Comparison of ENCODE assay signal across 8 cellular contexts in genomic region chr6:36443951-36444428, GRCh38. TPM values are rescaled to one million over a fixed set of nuclear protein-coding genes. Genes with fewer than 3 reads are reported as not detected.
A peak's percentile ranks its signal among the peaks of the same experiment; 100 is the strongest.
DNase-seq lines count a peak whose midpoint lies in the region; ATAC-seq, FAIRE-seq and TF ChIP-seq lines count a peak whose summit lies in the region.

No MANE protein-coding gene starts in this region.

- no peaks in the 10 kb centered on the region for H3K27me3 ChIP-seq in heart right ventricle

- ATAC-seq in heart right ventricle = no peak
- ATAC-seq in Right ventricle myocardium inferior = no peak
- ATAC-seq in HG02610 (IDR thresholded peaks at IDR 0.05; ENCODE audit: unreplicated experiment) = no peak

- peak overlapping the region in 9 of 10 donors; percentile 97 to 100 (median 99) for H3K27ac ChIP-seq in heart right ventricle
- peak overlapping the region; percentile 93 for H3K27ac ChIP-seq in caudate nucleus (ENCODE audit: low read depth, low read length)

- no peak for FAIRE-seq in urothelium cell line (lab: Jason Lieb, UNC)

- H3K36me3 ChIP-seq in heart right ventricle = peaks cover 0 to 11% (median 4%) of the 10 kb centered on the region in 9 donors

- peak overlapping the region in 9 of 10 donors; percentile 74 to 98 (median 95) for H3K4me3 ChIP-seq in heart right ventricle

- intact Hi-C loops in heart right ventricle (cut with DNase I) (loop anchor here in 7 of 10 donors (1.0 to 10.0 kb wide), 8 partner anchors 21 to 235 kb away; partner anchors contain the start of genes SRSF3 (in 3 of the 7), STK38 (in 3 of the 7) and CDKN1A (in 1 of the 7)), Right ventricle myocardium inferior (cut with DNase I) (loop anchor here (2.0 to 5.0 kb wide), 4 partner anchors 21 to 238 kb away; partner anchors contain the start of genes SRSF3 and STK38)

- WGBS in heart right ventricle, 2 donors = 4 to 8% methylated on average over 7 of the region's 7 CpGs

- peak in 4 of 9 donors; percentile 12 to 29 (median 14) for TF ChIP-seq CTCF in heart right ventricle (IDR thresholded peaks at IDR 0.05)

- DNase-seq in heart right ventricle = no peak
- DNase-seq in Right ventricle myocardium inferior (ENCODE audit: missing footprints) = no peak
- DNase-seq in NCI-H748 (lab: John Stamatoyannopoulos, UW; ENCODE audit: unreplicated experiment) = peak; percentile 61
- peak in 1 of 61 donors; percentile 1 for DNase-seq in caudate nucleus (lab: John Stamatoyannopoulos, UW)
- DNase-seq in medulla oblongata (ENCODE audit: extremely low spot score) = peak; percentile 38
- peak; percentile 65 for DNase-seq in urothelium cell line (ENCODE audit: low spot score)
- no peak for DNase-seq in stimulated activated CD8-positive, alpha-beta memory T cell treated with anti-CD3 and anti-CD28 coated beads, Interleukin-4, amount 100 ng/mL, for 48 hours

- peaks cover 8 to 51% (median 44%) of the 10 kb centered on the region in 9 donors for H3K4me1 ChIP-seq in heart right ventricle

- peaks cover 0 to 7% (median 0%) of the 10 kb centered on the region in 11 donors for H3K9me3 ChIP-seq in heart right ventricle

RNA-seq across cellular contexts. Expression of gene KCTD20, which starts 1.2 kb away (rescaled TPM):
- 10 to 100 TPM; 21.4 to 36.6 (median 26.1) TPM for total RNA-seq in heart right ventricle
- 10 to 100 TPM in 1 of 2 donors, 1 to 10 TPM in 1; 8.9 to 13.4 TPM for polyA plus RNA-seq in heart right ventricle
- total RNA-seq in Right ventricle myocardium inferior = 26.4 TPM

RNA-seq across cellular contexts. Expression of gene PXT1, which starts 1.3 kb away (rescaled TPM):
- total RNA-seq in heart right ventricle (under 1 TPM in 5 of 10 donors, not detected in 5; 0.18 to 0.34 (median 0.23) TPM), Right ventricle myocardium inferior (not detected)
- under 1 TPM; 0.15 to 0.26 TPM for polyA plus RNA-seq in heart right ventricle

RNA-seq across cellular contexts. Expression of gene ETV7, which starts 56.5 kb away (rescaled TPM):
- 1 to 10 TPM in 1 of 10 donors, under 1 TPM in 4, not detected in 5; 0.15 to 5.9 (median 0.17) TPM for total RNA-seq in heart right ventricle
- polyA plus RNA-seq in heart right ventricle = under 1 TPM; 0.10 to 0.22 TPM
- total RNA-seq in Right ventricle myocardium inferior = 0.38 TPM

Comparison
In these comparisons a context has a peak if more than half of its experiments do, and no peak if none do; other contexts are left out.
1. DNase-seq: peak in NCI-H748 (single experiment), medulla oblongata (single experiment) and urothelium cell line (single experiment); none in heart right ventricle (0 of 2), Right ventricle myocardium inferior (single experiment) and stimulated activated CD8-positive, alpha-beta memory T cell treated with anti-CD3 and anti-CD28 coated beads, Interleukin-4, amount 100 ng/mL, for 48 hours (single experiment).